ENCODE assay signal across 1 cellular context in genomic region chr9:92242779-92243136, GRCh38.
TF ChIP-seq lines count a peak whose summit lies in the region.

No MANE protein-coding gene starts in this region.

TF ChIP-seq in HCT116, 20 proteins besides CTCF, POLR2A, EP300 and RAD21:
- TF ChIP-seq YY1 (IDR thresholded peaks at IDR 0.05; ENCODE audit: extremely low read depth, insufficient replicate concordance, low read depth, low read length) = no peak
- TF ChIP-seq TCF7L2 (IDR thresholded peaks at IDR 0.05; ENCODE audit: borderline replicate concordance, extremely low read depth, insufficient read depth, insufficient read length) = no peak
- no peak for TF ChIP-seq SRF (IDR thresholded peaks at IDR 0.05; ENCODE audit: low read depth)
- no peak for TF ChIP-seq EZH2 (IDR thresholded peaks at IDR 0.05)
- TF ChIP-seq ZBTB33 (IDR thresholded peaks at IDR 0.05; ENCODE audit: extremely low read depth, insufficient replicate concordance, low read length) = no peak
- no peak for TF ChIP-seq CEBPB (IDR thresholded peaks at IDR 0.05; ENCODE audit: low read depth)
